Comparison of ENCODE assay signal across 13 cellular contexts in genomic region chr4:109658871-109659410, GRCh38. TPM values are rescaled to one million over a fixed set of nuclear protein-coding genes. Genes with fewer than 3 reads are reported as not detected.
DNase-seq lines count a peak whose midpoint lies in the region; ATAC-seq and TF ChIP-seq lines count a peak whose summit lies in the region.
"Had no signal": no experiment of that assay in that cellular context is flagged by ENCODE, and none has a peak within 500 bp of the region (broad histone marks: within the 10 kb centered on the region; RNA-seq: fewer than 3 reads in every experiment).

No MANE protein-coding gene starts in this region.

- no peaks in the 10 kb centered on the region for H3K79me2 ChIP-seq in GM23338 (replicated peaks; ENCODE audit: insufficient read depth)

- H3K4me2 ChIP-seq in GM23338, result no peak overlapping the region

- DNase-seq in CD4-positive, alpha-beta T cell, result peak in 1 of 10 experiments; percentile 22
- DNase-seq in GM23338 (ENCODE audit: low spot score) (peak; percentile 33), inferior parietal cortex (ENCODE audit: extremely low spot score) (peak; percentile 28), NCI-H2227 treated with DMSO at 0.1 percent for 48 hours (lab: John Stamatoyannopoulos, UW) (no peak), anterior cingulate cortex (lab: John Stamatoyannopoulos, UW) (no peak)
- DNase-seq: activated CD8-positive, alpha-beta memory T cell treated with anti-CD3 and anti-CD28 coated beads for 24 hours; effector CD4-positive, alpha-beta T cell; left lung; NCI-H2171 treated with DMSO at 0.1 percent for 48 hours had no signal

- peak; percentile 61 for TF ChIP-seq CTCF in CD4-positive, alpha-beta T cell (IDR thresholded peaks at IDR 0.05)
- peak; percentile 19 to 42; a peak in 2 of 4 replicates for TF ChIP-seq CTCF in GM23338 (conservative IDR thresholded peaks at IDR 0.05; ENCODE audit: low read depth in 2 of 2)

- H3K36me3 Mint-ChIP-seq in CD4-positive, alpha-beta T cell (ENCODE audit: low read depth), result peaks cover 71% of the 10 kb centered on the region
- H3K36me3 Mint-ChIP-seq in GM23338 (ENCODE audit: low read depth), result no peaks in the 10 kb centered on the region
- H3K36me3 Mint-ChIP-seq in activated naive CD4-positive, alpha-beta T cell treated with anti-CD3 and anti-CD28 coated beads, Interleukin-2, amount 50 U/mL, for 24 hours, result peaks cover 9% of the 10 kb centered on the region

- H3K4me1 Mint-ChIP-seq in CD4-positive, alpha-beta T cell (ENCODE audit: low read depth), result peaks cover 64% of the 10 kb centered on the region
- peaks cover 22% of the 10 kb centered on the region; the same call in 2 of the 3 replicates for H3K4me1 Mint-ChIP-seq in GM23338
- peaks cover 59% of the 10 kb centered on the region for H3K4me1 Mint-ChIP-seq in activated naive CD4-positive, alpha-beta T cell treated with anti-CD3 and anti-CD28 coated beads, Interleukin-2, amount 50 U/mL, for 24 hours

- H3F3A ChIP-seq in GM23338 (replicated peaks; ENCODE audit: low read depth), result no peaks in the 10 kb centered on the region

- H3K27ac Mint-ChIP-seq in CD4-positive, alpha-beta T cell, result no peak overlapping the region
- no peak overlapping the region for H3K27ac Mint-ChIP-seq in GM23338
- peak overlapping the region; percentile 18 for H3K27ac Mint-ChIP-seq in activated naive CD4-positive, alpha-beta T cell treated with anti-CD3 and anti-CD28 coated beads, Interleukin-2, amount 50 U/mL, for 24 hours

- no peaks in the 10 kb centered on the region for H3K36me3 ChIP-seq in GM23338 (ENCODE audit: insufficient read depth)
- H3K36me3 ChIP-seq: left lung, thoracic aorta had no signal

- H3K27me3 Mint-ChIP-seq in CD4-positive, alpha-beta T cell, result no peaks in the 10 kb centered on the region
- H3K27me3 Mint-ChIP-seq in GM23338 (ENCODE audit: insufficient read depth, low read depth, poor library complexity), result peaks cover 4% of the 10 kb centered on the region
- H3K27me3 Mint-ChIP-seq in activated naive CD4-positive, alpha-beta T cell treated with anti-CD3 and anti-CD28 coated beads, Interleukin-2, amount 50 U/mL, for 24 hours, result no peaks in the 10 kb centered on the region

- no peak overlapping the region for H3K27ac ChIP-seq in CD4-positive, alpha-beta T cell (ENCODE audit: low read depth, low read length)
- H3K27ac ChIP-seq in GM23338 (ENCODE audit: low read depth), result no peak overlapping the region
- H3K27ac ChIP-seq: left lung, skin epidermis, thoracic aorta had no signal

- H2AFZ ChIP-seq in GM23338, result no peak overlapping the region

- H3K4me3 ChIP-seq in GM23338, result no peak overlapping the region
- H3K4me3 ChIP-seq: left lung, skin epidermis, thoracic aorta had no signal

- no peak overlapping the region for H3K4me3 Mint-ChIP-seq in CD4-positive, alpha-beta T cell
- H3K4me3 Mint-ChIP-seq in GM23338, result no peak overlapping the region
- H3K4me3 Mint-ChIP-seq in activated naive CD4-positive, alpha-beta T cell treated with anti-CD3 and anti-CD28 coated beads, Interleukin-2, amount 50 U/mL, for 24 hours, result no peak overlapping the region

- intact Hi-C loops in CD4-positive, alpha-beta T cell (cut with DNase I, micrococcal nuclease), result loop anchor here (1.0 to 5.0 kb wide), 4 partner anchors 37 to 232 kb away; partner anchors contain the start of genes SEC24B (in 2 of the 2) and MCUB (in 1 of the 2)

- peak; percentile 78 for ATAC-seq in CD4-positive, alpha-beta T cell (ENCODE audit: poor library complexity)
- peak; percentile 24; the same call in 2 of the 3 replicates for ATAC-seq in GM23338
- no peak for ATAC-seq in HG03039 (IDR thresholded peaks at IDR 0.05; ENCODE audit: unreplicated experiment)
- ATAC-seq: left lung had no signal

- H3K4me1 ChIP-seq in GM23338 (ENCODE audit: insufficient read depth), result peaks cover 25% of the 10 kb centered on the region
- H3K4me1 ChIP-seq: left lung had no signal

- no peaks in the 10 kb centered on the region for H3K9me3 ChIP-seq in CD4-positive, alpha-beta T cell (ENCODE audit: control insufficient read depth, low read length)
- H3K9me3 ChIP-seq: left lung, thoracic aorta had no signal

- POLR2A ChIA-PET in CD4-positive, alpha-beta T cell (lab: Charles Lee), result interaction anchor here (0.7 to 2.9 kb wide), 8 partner anchors 10 to 226 kb away, joined by 3 to 29 read pairs (median 4); partner anchors contain the start of genes MCUB and SEC24B

- H3K9me3 Mint-ChIP-seq in CD4-positive, alpha-beta T cell, result no peaks in the 10 kb centered on the region
- no peaks in the 10 kb centered on the region for H3K9me3 Mint-ChIP-seq in GM23338
- H3K9me3 Mint-ChIP-seq in activated naive CD4-positive, alpha-beta T cell treated with anti-CD3 and anti-CD28 coated beads, Interleukin-2, amount 50 U/mL, for 24 hours, result no peaks in the 10 kb centered on the region

- CTCF ChIA-PET in CD4-positive, alpha-beta T cell (lab: Charles Lee), result interaction anchor here (0.5 to 1.4 kb wide), 11 partner anchors 9 to 233 kb away, joined by 3 to 4 read pairs (median 3); no protein-coding TSS in a partner anchor

- no peaks in the 10 kb centered on the region for H3K27me3 ChIP-seq in CD4-positive, alpha-beta T cell (ENCODE audit: control insufficient read depth, insufficient read depth, low read length)
- H3K27me3 ChIP-seq in GM23338 (ENCODE audit: insufficient read depth), result no peaks in the 10 kb centered on the region
- H3K27me3 ChIP-seq: left lung had no signal

- H3K9me2 ChIP-seq in GM23338 (ENCODE audit: insufficient read depth), result no peaks in the 10 kb centered on the region

- H4K20me1 ChIP-seq in GM23338 (replicated peaks; ENCODE audit: insufficient read depth), result no peaks in the 10 kb centered on the region

TF ChIP-seq in GM23338, 12 proteins besides CTCF, POLR2A, EP300 and RAD21 (continues in another document):
- TF ChIP-seq STAT1 (IDR thresholded peaks at IDR 0.05; ENCODE audit: unreplicated experiment) (no peak), EZH2phosphoT487 (IDR thresholded peaks at IDR 0.05; ENCODE audit: unreplicated experiment) (no peak), EZH2 (IDR thresholded peaks at IDR 0.05; ENCODE audit: low read depth, unreplicated experiment) (no peak), JUNB (IDR thresholded peaks at IDR 0.05; ENCODE audit: unreplicated experiment) (no peak), POLR2AphosphoS5 (IDR thresholded peaks at IDR 0.05; ENCODE audit: low read depth) (no peak), REST (IDR thresholded peaks at IDR 0.05; ENCODE audit: unreplicated experiment) (no peak)

RNA-seq across cellular contexts. Expression of gene CASP6, which starts 44.3 kb away (rescaled TPM):
- total RNA-seq in CD4-positive, alpha-beta T cell, result 1 to 10 TPM; 5.4 to 5.5 TPM
- 30.5 and 42.3 TPM in 2 replicates for total RNA-seq in GM23338 (2014; rRNA removed; shearing (Covaris generic))
- polyA plus RNA-seq in GM23338 (2016; fragmentation: Nextera tagmentation; extraction: Ambion mirVana), result 35.4 and 36.0 TPM in 2 replicates

Comparison
In these comparisons a context has a peak if more than half of its experiments do, and no peak if none do; other contexts are left out.
1. DNase-seq: peak in GM23338 (single experiment) and inferior parietal cortex (single experiment); none in NCI-H2227 treated with DMSO at 0.1 percent for 48 hours (single experiment) and anterior cingulate cortex (0 of 58).